Comparison of ENCODE assay signal across 9 cellular contexts in the genomic region with DNA sequence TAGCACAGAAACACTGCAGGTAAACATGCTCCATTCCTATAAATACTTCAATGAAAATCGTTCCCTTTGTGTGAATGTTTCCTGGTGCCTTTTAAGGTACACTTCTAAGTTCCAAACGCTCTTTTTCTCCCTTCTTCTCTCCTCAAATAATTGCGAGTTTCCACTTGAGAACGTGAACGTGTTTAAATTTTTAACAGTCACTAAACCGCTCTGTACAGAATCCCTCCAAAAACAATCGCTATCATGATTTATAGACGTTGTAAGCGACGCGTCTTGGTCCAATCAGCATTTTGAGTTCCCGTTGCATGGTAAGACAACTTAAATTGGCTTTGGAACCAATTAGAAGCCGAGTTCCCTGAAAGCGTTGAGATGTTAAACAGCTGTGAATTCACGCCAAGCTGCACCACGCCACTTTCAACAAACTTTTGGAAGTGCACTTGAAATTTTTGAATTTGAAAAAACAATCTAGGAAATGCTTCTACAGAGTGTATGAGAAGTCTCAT. TPM values are rescaled to one million over a fixed set of nuclear protein-coding genes. Genes with fewer than 3 reads are reported as not detected.
DNase-seq lines count a peak whose midpoint lies in the region; ATAC-seq and TF ChIP-seq lines count a peak whose summit lies in the region.
"Had no signal": no experiment of that assay in that cellular context is flagged by ENCODE, and none has a peak within 500 bp of the region (broad histone marks: within the 10 kb centered on the region; RNA-seq: fewer than 3 reads in every experiment).

No MANE protein-coding gene starts in this region.

- no TSS peak for BruUV-seq in Calu3 (replicated peaks; lab: Mats Ljungman, UMichigan)

- ATAC-seq in left ventricle myocardium superior (peak; percentile 12), HG02870 (IDR thresholded peaks at IDR 0.05; ENCODE audit: unreplicated experiment) (no peak)

- no peak for TF ChIP-seq CTCF in Calu3 (IDR thresholded peaks at IDR 0.05; ENCODE audit: unreplicated experiment)
- TF ChIP-seq CTCF in HFF-Myc (IDR thresholded peaks at IDR 0.05; ENCODE audit: low read depth, low read length, missing control alignments), result no peak

- peak overlapping the region; percentile 76 for H3K4me3 Mint-ChIP-seq in Calu3 (ENCODE audit: low read depth, unreplicated experiment)
- peak overlapping the region; percentile 87 for H3K4me3 Mint-ChIP-seq in activated naive CD8-positive, alpha-beta T cell

- intact Hi-C loops in Calu3 (cut with micrococcal nuclease; ENCODE audit: unreplicated experiment) (loop anchor here (2.0 kb wide), 1 partner anchor 16 kb away; no protein-coding TSS in a partner anchor), left ventricle myocardium superior (cut with micrococcal nuclease) (no loop called here)

- CTCF ChIA-PET in Calu3 (lab: Charles Lee), result no interaction called here

- H3K36me3 Mint-ChIP-seq in Calu3 (ENCODE audit: insufficient read depth, unreplicated experiment), result peaks cover 19% of the 10 kb centered on the region
- no peaks in the 10 kb centered on the region for H3K36me3 Mint-ChIP-seq in activated naive CD8-positive, alpha-beta T cell

- peak; percentile 11 for DNase-seq in Calu3
- peak; percentile 31 for DNase-seq in HFF-Myc (ENCODE audit: extremely low read depth, low read depth)
- peak; percentile 83 for DNase-seq in NCI-H82 (lab: John Stamatoyannopoulos, UW)
- DNase-seq in left ventricle myocardium superior, result no peak
- DNase-seq in retina, result peak; percentile 72
- DNase-seq in GM19240 (ENCODE audit: insufficient read length, low spot score), result no peak

- H3K4me1 Mint-ChIP-seq in Calu3 (ENCODE audit: low read depth, unreplicated experiment), result peaks cover 4% of the 10 kb centered on the region
- H3K4me1 Mint-ChIP-seq in activated naive CD8-positive, alpha-beta T cell (ENCODE audit: low read depth), result peaks cover 15% of the 10 kb centered on the region

- peak overlapping the region; percentile 45 for H3K4me3 ChIP-seq in HFF-Myc (replicated peaks; ENCODE audit: low read depth, low read length)

- peak overlapping the region; percentile 95 for H3K27ac Mint-ChIP-seq in Calu3 (ENCODE audit: unreplicated experiment)
- H3K27ac Mint-ChIP-seq in activated naive CD8-positive, alpha-beta T cell, result peak overlapping the region; percentile 18

- H3K27me3 Mint-ChIP-seq in Calu3 (ENCODE audit: unreplicated experiment), result no peaks in the 10 kb centered on the region
- H3K27me3 Mint-ChIP-seq in activated naive CD8-positive, alpha-beta T cell, result peaks cover 2% of the 10 kb centered on the region

- H3K9me3 Mint-ChIP-seq in Calu3 (ENCODE audit: low read depth, unreplicated experiment), result no peaks in the 10 kb centered on the region
- no peaks in the 10 kb centered on the region for H3K9me3 Mint-ChIP-seq in activated naive CD8-positive, alpha-beta T cell (ENCODE audit: low read depth)

RNA-seq across cellular contexts. Expression of a gene that starts 12.6 kb away (rescaled TPM):
- total RNA-seq in Calu3 (2022), result not detected in 2 replicates
- total RNA-seq in left ventricle myocardium superior, result not detected
- total RNA-seq: T-helper 1 cell treated with Interleukin-12 subunit alpha and Interleukin-12 subunit beta and Interleukin-4 antibody, amounts not matched to agents 30 ng/mL and 1 ng/mL, for 36 hours had no signal

Comparison
In these comparisons a context has a peak if more than half of its experiments do, and no peak if none do; other contexts are left out.
1. DNase-seq: peak in Calu3 (single experiment), HFF-Myc (single experiment), NCI-H82 (single experiment) and retina (single experiment); none in left ventricle myocardium superior (single experiment) and GM19240 (single experiment).